Comparison of ENCODE assay signal across 8 cellular contexts in the genomic region with DNA sequence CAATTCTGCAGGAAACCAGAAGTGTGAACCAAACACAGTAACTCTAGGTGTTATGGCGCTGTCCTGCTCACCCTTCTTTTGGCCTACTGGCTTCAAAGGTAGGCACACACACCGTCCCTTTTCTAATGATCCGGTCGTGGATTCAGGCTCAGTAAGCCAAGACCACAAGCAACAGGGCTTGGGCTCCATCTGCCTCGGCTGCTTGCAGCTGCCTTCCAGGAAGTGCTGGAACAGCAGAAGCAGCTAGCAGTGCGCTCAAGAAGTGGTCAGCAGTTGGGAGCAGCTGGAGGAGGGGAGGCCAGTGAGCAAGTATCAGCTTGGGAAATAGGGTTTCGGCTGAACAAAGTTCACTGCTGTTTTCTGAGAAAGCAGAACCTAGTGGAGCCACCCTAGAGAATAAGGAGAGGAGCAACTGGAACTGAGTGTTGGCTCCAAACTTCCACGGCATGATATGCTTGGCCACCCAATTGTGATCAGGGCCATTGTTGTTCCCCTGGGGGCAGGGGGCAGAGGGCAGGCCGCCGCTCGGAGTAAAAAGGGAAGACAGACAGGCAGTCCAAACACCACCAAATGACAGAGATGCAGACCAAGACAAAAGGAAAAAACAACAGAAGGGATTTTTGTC.
DNase-seq lines count a peak whose midpoint lies in the region; TF ChIP-seq lines count a peak whose summit lies in the region.

No MANE protein-coding gene starts in this region.

- no peak overlapping the region for H2AK5ac ChIP-seq in H9 (ENCODE audit: insufficient read length, low read length)

- H3K4ac ChIP-seq in H9 (ENCODE audit: low read depth, low read length): no peak overlapping the region

- DNase-seq in breast epithelium (ENCODE audit: low spot score in 2 of 2): no peak
- DNase-seq in mammary epithelial cell: no peak
- peak; percentile 70 for DNase-seq in SHP77 treated with DMSO at 0.1 percent for 48 hours (lab: John Stamatoyannopoulos, UW)
- DNase-seq in esophagus muscularis mucosa (ENCODE audit: extremely low spot score): no peak
- no peak for DNase-seq in NCI-H128 (lab: John Stamatoyannopoulos, UW; ENCODE audit: unreplicated experiment)
- no peak for DNase-seq in A673 (ENCODE audit: low spot score)
- no peak for DNase-seq in H9

- H3K79me1 ChIP-seq in H9 (ENCODE audit: insufficient read depth, low read depth, low read length, poor library complexity, severe bottlenecking): no peaks in the 10 kb centered on the region

- no peak overlapping the region for H3T11ph ChIP-seq in H9 (ENCODE audit: low read length)

- H3K27me3 Mint-ChIP-seq in H9 (ENCODE audit: low read depth): peaks cover 4% of the 10 kb centered on the region; the same call in 1 of the 2 replicates

- TF ChIP-seq POLR2A in breast epithelium (IDR thresholded peaks at IDR 0.05) (no peak), esophagus muscularis mucosa (IDR thresholded peaks at IDR 0.05; ENCODE audit: low read depth) (no peak)

- no peak overlapping the region for H3K23ac ChIP-seq in H9 (ENCODE audit: insufficient read length, low read depth, low read length)

- 0 out of 7 replicates have a peak overlapping the region, but pooled peaks of 1 of the 3 experiments have one; percentile 40 for H3K27ac Mint-ChIP-seq in H9

- no peaks in the 10 kb centered on the region for H3K79me2 ChIP-seq in mammary epithelial cell (ENCODE audit: insufficient read depth, low read length)
- no peaks in the 10 kb centered on the region for H3K79me2 ChIP-seq in H9 (ENCODE audit: insufficient read depth, low read length)

- H2BK5ac ChIP-seq in H9 (ENCODE audit: insufficient read length, low read length): no peak overlapping the region

- H3K9me3 Mint-ChIP-seq in H9: no peaks in the 10 kb centered on the region

- H2BK15ac ChIP-seq in H9 (ENCODE audit: low read depth, low read length): no peak overlapping the region

- intact Hi-C loops in breast epithelium (cut with DNase I; ENCODE audit: low total_unique reads) (no loop called here), mammary epithelial cell (cut with micrococcal nuclease) (no loop called here), esophagus muscularis mucosa (cut with DNase I) (no loop called here), A673 (cut with micrococcal nuclease; ENCODE audit: unreplicated experiment) (no loop called here)

- H2BK20ac ChIP-seq in H9 (ENCODE audit: low read depth, low read length, poor library complexity, severe bottlenecking): no peak overlapping the region

- H3K4me3 Mint-ChIP-seq in H9: no peak overlapping the region

- in situ Hi-C loops in mammary epithelial cell (cut with MboI; ENCODE audit: low sequenced_read_pairs in 2 of 2): no loop called here

- H3K27ac ChIP-seq in breast epithelium: peak overlapping the region; percentile 9 to 65
- no peak overlapping the region for H3K27ac ChIP-seq in mammary epithelial cell (ENCODE audit: insufficient read depth, low read depth, low read length)
- peak overlapping the region; percentile 48 to 89 (median 80) for H3K27ac ChIP-seq in esophagus muscularis mucosa (replicated peaks in 1 of 4)
- peak overlapping the region; percentile 97 for H3K27ac ChIP-seq in neutrophil
- H3K27ac ChIP-seq in A673 (ENCODE audit: low read depth, low read length, poor library complexity, severe bottlenecking): no peak overlapping the region
- H3K27ac ChIP-seq in H9 (ENCODE audit: insufficient read length, low read depth, low read length): no peak overlapping the region

- no peak overlapping the region for H4K8ac ChIP-seq in H9 (replicated peaks; ENCODE audit: insufficient read length, low read depth, low read length)

- no peak overlapping the region for H2BK120ac ChIP-seq in H9 (ENCODE audit: low read depth, low read length, poor library complexity, severe bottlenecking)

- 88% methylated on average over 9 of the region's 11 CpGs for WGBS in mammary epithelial cell (ENCODE audit: low coverage, missing lambda C conversion rate)
- 71% methylated on average over 11 of the region's 11 CpGs for WGBS in esophagus muscularis mucosa
- WGBS in H9 (ENCODE audit: extremely low coverage, insufficient read length, low lambda C conversion rate): no CpG with 5 or more reads among the region's 11 CpGs

- H4K91ac ChIP-seq in H9 (ENCODE audit: insufficient read length, low read depth, low read length): no peak overlapping the region

- no peaks in the 10 kb centered on the region for H3K36me3 Mint-ChIP-seq in H9 (ENCODE audit: insufficient read depth in 1 of 3, low read depth in 3 of 3)

- H3K4me3 ChIP-seq in breast epithelium: no peak overlapping the region
- H3K4me3 ChIP-seq in mammary epithelial cell (replicated peaks in 1 of 3; ENCODE audit: insufficient read depth in 1 of 3, low read depth in 2 of 3, low read length in 3 of 3): no peak overlapping the region
- H3K4me3 ChIP-seq in esophagus muscularis mucosa: no peak overlapping the region
- peak overlapping the region; percentile 38 to 45 for H3K4me3 ChIP-seq in neutrophil (ENCODE audit: low read depth in 1 of 2, low read length in 1 of 2)
- H3K4me3 ChIP-seq in A673 (ENCODE audit: low read depth, low read length, poor library complexity, severe bottlenecking): no peak overlapping the region

- dilution Hi-C loops in mammary epithelial cell (cut with HindIII; ENCODE audit: low sequenced_read_pairs): loop anchor here (5.0 kb wide), 1 partner anchor 78 kb away; no protein-coding TSS in a partner anchor

- H2AFZ ChIP-seq in mammary epithelial cell (ENCODE audit: low read depth, low read length) (no peak overlapping the region), H9 (ENCODE audit: low read length) (no peak overlapping the region)

- H3K9me3 ChIP-seq in breast epithelium (no peaks in the 10 kb centered on the region), mammary epithelial cell (replicated peaks; ENCODE audit: insufficient read depth, low read length) (no peaks in the 10 kb centered on the region), esophagus muscularis mucosa (no peaks in the 10 kb centered on the region), neutrophil (no peaks in the 10 kb centered on the region), A673 (ENCODE audit: low read depth, low read length, poor library complexity, severe bottlenecking) (no peaks in the 10 kb centered on the region), H9 (ENCODE audit: control insufficient read depth, low read depth, low read length) (no peaks in the 10 kb centered on the region)

- no peak overlapping the region for H3K4me2 ChIP-seq in mammary epithelial cell (ENCODE audit: insufficient read depth, low read depth, low read length)
- no peak overlapping the region for H3K4me2 ChIP-seq in H9 (ENCODE audit: insufficient read depth, insufficient read length, low read length)

- TF ChIP-seq CTCF in breast epithelium (IDR thresholded peaks at IDR 0.05) (no peak), mammary epithelial cell (conservative IDR thresholded peaks at IDR 0.05 in 1 of 2, IDR thresholded peaks at IDR 0.05 in 1 of 2; ENCODE audit: extremely low read depth in 1 of 2, insufficient read depth in 1 of 2, low read depth in 1 of 2, low read length in 2 of 2) (no peak), esophagus muscularis mucosa (IDR thresholded peaks at IDR 0.05) (no peak), neutrophil (IDR thresholded peaks at IDR 0.05) (no peak), A673 (conservative IDR thresholded peaks at IDR 0.05; ENCODE audit: low read depth, low read length) (no peak), H9 (conservative IDR thresholded peaks at IDR 0.05) (no peak)

- BruUV-seq in mammary epithelial cell (replicated peaks; lab: Mats Ljungman, UMichigan): no TSS peak
- no TSS peak for BruUV-seq in A673 (replicated peaks; lab: Mats Ljungman, UMichigan)

- H3K4me1 ChIP-seq in breast epithelium: peaks cover 0 to 5% of the 10 kb centered on the region in 2 donors
- H3K4me1 ChIP-seq in mammary epithelial cell (ENCODE audit: insufficient read depth, low read length): peaks cover 8% of the 10 kb centered on the region
- H3K4me1 ChIP-seq in esophagus muscularis mucosa: peaks cover 19 to 46% (median 38%) of the 10 kb centered on the region in 4 donors
- H3K4me1 ChIP-seq in neutrophil (ENCODE audit: control insufficient read depth in 1 of 2, insufficient read depth in 1 of 2, low read depth in 1 of 2, low read length in 1 of 2): peaks cover 62 to 64% of the 10 kb centered on the region in 2 experiments
- H3K4me1 ChIP-seq in A673 (ENCODE audit: insufficient read depth, low read length, poor library complexity, severe bottlenecking): peaks cover 5% of the 10 kb centered on the region
- H3K4me1 ChIP-seq in H9 (ENCODE audit: insufficient read depth, low read length): peaks cover 3% of the 10 kb centered on the region; the same call in 1 of the 2 replicates

- H4K20me1 ChIP-seq in mammary epithelial cell (ENCODE audit: insufficient read depth, low read length) (no peaks in the 10 kb centered on the region), H9 (ENCODE audit: control insufficient read depth, insufficient read depth, insufficient read length) (no peaks in the 10 kb centered on the region)

- H4K5ac ChIP-seq in H9 (ENCODE audit: insufficient read length, low read depth, low read length): no peak overlapping the region

- H3K14ac ChIP-seq in H9 (ENCODE audit: insufficient read depth, low read length): no peak overlapping the region

- H3K18ac ChIP-seq in H9 (ENCODE audit: insufficient read length, low read depth, low read length): no peak overlapping the region

- no peak overlapping the region for H2BK12ac ChIP-seq in H9 (ENCODE audit: insufficient read length, low read depth, low read length)

- H3K27me3 ChIP-seq in breast epithelium (no peaks in the 10 kb centered on the region), mammary epithelial cell (ENCODE audit: insufficient read depth, low read length) (no peaks in the 10 kb centered on the region), esophagus muscularis mucosa (no peaks in the 10 kb centered on the region), neutrophil (no peaks in the 10 kb centered on the region), A673 (replicated peaks; ENCODE audit: insufficient read depth, low read depth, low read length, poor library complexity) (no peaks in the 10 kb centered on the region), H9 (ENCODE audit: insufficient read depth, low read length) (no peaks in the 10 kb centered on the region)

- no peaks in the 10 kb centered on the region for H3K23me2 ChIP-seq in H9 (ENCODE audit: insufficient read length, low read depth, low read length, poor library complexity, severe bottlenecking)

- H3K36me3 ChIP-seq in breast epithelium (no peaks in the 10 kb centered on the region), mammary epithelial cell (ENCODE audit: insufficient read depth, low read length) (no peaks in the 10 kb centered on the region), esophagus muscularis mucosa (no peaks in the 10 kb centered on the region), neutrophil (no peaks in the 10 kb centered on the region), A673 (ENCODE audit: insufficient read depth, low read length, poor library complexity, severe bottlenecking) (no peaks in the 10 kb centered on the region)

- H3K4me1 Mint-ChIP-seq in H9: peaks cover 39 to 40% of the 10 kb centered on the region in 2 experiments

- POLR2A ChIA-PET in A673 (lab: Charles Lee; ENCODE audit: low non-redundant PET): no interaction called here

- H3K9ac ChIP-seq in mammary epithelial cell (ENCODE audit: insufficient read depth, low read length): no peak overlapping the region
- H3K9ac ChIP-seq in H9 (ENCODE audit: extremely low read depth, insufficient read length, low read length): no peak overlapping the region

- no peak overlapping the region for H3K56ac ChIP-seq in H9 (ENCODE audit: insufficient read length, low read depth, low read length)

- CTCF ChIA-PET in mammary epithelial cell (lab: Charles Lee; ENCODE audit: low non-redundant PET) (no interaction called here), A673 (lab: Charles Lee) (no interaction called here)

- TF ChIP-seq EP300 in esophagus muscularis mucosa (IDR thresholded peaks at IDR 0.05): no peak

Comparison
In these comparisons a context has a peak if more than half of its experiments do, and no peak if none do; other contexts are left out.
1. H3K27ac ChIP-seq: peak in breast epithelium (2 of 2), esophagus muscularis mucosa (4 of 4) and neutrophil (single experiment); none in mammary epithelial cell (single experiment), A673 (single experiment) and H9 (single experiment).
2. H3K4me3 ChIP-seq: peak in neutrophil (2 of 2); none in breast epithelium (0 of 3), mammary epithelial cell (0 of 3), esophagus muscularis mucosa (0 of 4) and A673 (single experiment).